In genomic region chr22:43295660-43296059, GRCh38 we compare ENCODE assay signal across 13 cellular contexts. TPM values are rescaled to one million over a fixed set of nuclear protein-coding genes. Genes with fewer than 3 reads are reported as not detected.
"Had no signal": no experiment of that assay in that cellular context is flagged by ENCODE, and none has a peak within 500 bp of the region (broad histone marks: within the 10 kb centered on the region; RNA-seq: fewer than 3 reads in every experiment).

No MANE protein-coding gene starts in this region.

- H3K36me3 ChIP-seq: brain microvascular endothelial cell, ovary, thyroid gland had no signal

- H3K27me3 ChIP-seq: ovary, thyroid gland had no signal

- H3K4me3 Mint-ChIP-seq: activated naive CD8-positive, alpha-beta T cell treated with anti-CD3 and anti-CD28 coated beads, Interleukin-2, amount 10 ng/mL, durations not matched to agents 7 days and 5 days; natural killer cell; stimulated activated memory B cell treated with anti-CD40 and anti-IgM and Interleukin-4, amounts not matched to agents 10 μg/mL and 1 μg/mL and 100 μg/mL, for 72 hours had no signal

- H3K36me3 Mint-ChIP-seq: activated naive CD8-positive, alpha-beta T cell treated with anti-CD3 and anti-CD28 coated beads, Interleukin-2, amount 10 ng/mL, durations not matched to agents 7 days and 5 days; natural killer cell; stimulated activated memory B cell treated with anti-CD40 and anti-IgM and Interleukin-4, amounts not matched to agents 10 μg/mL and 1 μg/mL and 100 μg/mL, for 72 hours had no signal

- H3K27ac Mint-ChIP-seq: activated naive CD8-positive, alpha-beta T cell treated with anti-CD3 and anti-CD28 coated beads, Interleukin-2, amount 10 ng/mL, durations not matched to agents 7 days and 5 days; natural killer cell; stimulated activated memory B cell treated with anti-CD40 and anti-IgM and Interleukin-4, amounts not matched to agents 10 μg/mL and 1 μg/mL and 100 μg/mL, for 72 hours had no signal

- H3K27ac ChIP-seq: brain microvascular endothelial cell had no signal

- H3K9me3 ChIP-seq: ovary, thyroid gland had no signal

- H3K4me3 ChIP-seq: ovary, thyroid gland had no signal

- ATAC-seq: activated CD4-positive, CD25-positive, alpha-beta regulatory T cell treated with anti-CD3 and anti-CD28 coated beads, Interleukin-2, amount 50 U/mL, for 24 hours; natural killer cell; stimulated activated memory B cell treated with anti-CD40 and anti-IgM and Interleukin-4, amounts not matched to agents 10 μg/mL and 1 μg/mL and 100 μg/mL, for 72 hours had no signal

- H3K9me3 Mint-ChIP-seq: activated naive CD8-positive, alpha-beta T cell treated with anti-CD3 and anti-CD28 coated beads, Interleukin-2, amount 10 ng/mL, durations not matched to agents 7 days and 5 days; natural killer cell; stimulated activated memory B cell treated with anti-CD40 and anti-IgM and Interleukin-4, amounts not matched to agents 10 μg/mL and 1 μg/mL and 100 μg/mL, for 72 hours had no signal

- H3K4me1 Mint-ChIP-seq: activated naive CD8-positive, alpha-beta T cell treated with anti-CD3 and anti-CD28 coated beads, Interleukin-2, amount 10 ng/mL, durations not matched to agents 7 days and 5 days; natural killer cell; stimulated activated memory B cell treated with anti-CD40 and anti-IgM and Interleukin-4, amounts not matched to agents 10 μg/mL and 1 μg/mL and 100 μg/mL, for 72 hours had no signal

- H3K27me3 Mint-ChIP-seq: activated naive CD8-positive, alpha-beta T cell treated with anti-CD3 and anti-CD28 coated beads, Interleukin-2, amount 10 ng/mL, durations not matched to agents 7 days and 5 days had no signal

- DNase-seq: activated naive CD4-positive, alpha-beta T cell; activated naive CD8-positive, alpha-beta T cell treated with anti-CD3 and anti-CD28 coated beads, Interleukin-2, amount 10 ng/mL, durations not matched to agents 7 days and 5 days; activated T-cell treated with anti-CD3 and anti-CD28 coated beads for 4 hours; brain microvascular endothelial cell; cortex of kidney; effector CD4-positive, alpha-beta T cell; natural killer cell; ovary; stimulated activated CD4-positive, alpha-beta T cell treated with anti-CD3 and anti-CD28 coated beads, Interleukin-12 subunit alpha, Interleukin-12 subunit beta, amount 100 ng/mL, for 4 hours; thyroid gland had no signal

RNA-seq across cellular contexts. Expression of gene SCUBE1, which starts 47.5 kb away (rescaled TPM):
- total RNA-seq: endothelial cell of umbilical vein had no signal
